ENCODE assay signal across 11 cellular contexts in the genomic region with DNA sequence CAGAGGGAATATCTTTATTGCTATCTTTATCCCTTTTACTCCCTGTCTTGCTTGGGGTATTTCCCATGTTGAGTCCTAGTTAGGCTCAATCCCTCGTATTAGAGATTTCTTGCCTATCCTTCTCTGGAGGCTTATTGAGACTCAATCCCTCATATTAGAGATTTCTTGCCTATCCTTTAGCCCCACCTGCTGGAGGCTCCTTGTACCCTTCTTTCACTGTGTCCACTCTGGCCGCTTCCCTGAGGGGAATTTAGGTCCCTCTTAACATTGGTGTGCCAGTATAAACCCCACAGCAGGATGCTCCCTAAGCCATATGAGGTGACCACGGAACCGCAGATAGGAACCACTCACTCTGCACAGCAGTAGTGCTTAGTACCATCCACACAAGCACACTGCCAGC.
DNase-seq lines count a peak whose midpoint lies in the region; ATAC-seq, FAIRE-seq and TF ChIP-seq lines count a peak whose summit lies in the region.
"Had no signal": no experiment of that assay in that cellular context is flagged by ENCODE, and none has a peak within 500 bp of the region (broad histone marks: within the 10 kb centered on the region; RNA-seq: fewer than 3 reads in every experiment).

No MANE protein-coding gene starts in this region.

- H3K9ac ChIP-seq in Loucy (ENCODE audit: low read depth, low read length, poor library complexity, severe bottlenecking) (no peak overlapping the region), K562 (ENCODE audit: insufficient read depth in 1 of 2, low read depth in 2 of 2, low read length in 2 of 2) (no peak overlapping the region)

- 0% methylated on average over 4 of the region's 4 CpGs for WGBS in K562 (ENCODE audit: insufficient coverage, low coverage, missing lambda C conversion rate)

- no peak for TF ChIP-seq POLR2A in K562 (conservative IDR thresholded peaks at IDR 0.05)

- no peaks in the 10 kb centered on the region for H3K9me2 ChIP-seq in Loucy (replicated peaks; ENCODE audit: low read depth, low read length)

- no peak overlapping the region for H3K27ac ChIP-seq in K562 (ENCODE audit: extremely low read depth, low read depth, low read length)
- H3K27ac ChIP-seq in osteoblast (ENCODE audit: low read depth, low read length), result no peak overlapping the region
- H3K27ac ChIP-seq: SK-N-MC had no signal

- no peaks in the 10 kb centered on the region for H3K79me2 ChIP-seq in Loucy (ENCODE audit: insufficient read depth, low read length)
- H3K79me2 ChIP-seq in K562 (ENCODE audit: control insufficient read depth, insufficient read depth, low read length), result no peaks in the 10 kb centered on the region
- H3K79me2 ChIP-seq in osteoblast (ENCODE audit: insufficient read depth, low read length), result no peaks in the 10 kb centered on the region

- no peaks in the 10 kb centered on the region for H4K20me1 ChIP-seq in Loucy (ENCODE audit: insufficient read depth, low read length, poor library complexity, severe bottlenecking)
- no peaks in the 10 kb centered on the region for H4K20me1 ChIP-seq in K562 (replicated peaks; ENCODE audit: control insufficient read depth, insufficient read depth, low read length)
- no peaks in the 10 kb centered on the region for H4K20me1 ChIP-seq in osteoblast (ENCODE audit: insufficient read depth, low read length)

- no TSS peak for BruUV-seq in K562 (replicated peaks; lab: Mats Ljungman, UMichigan)

- H3K9me1 ChIP-seq in K562 (ENCODE audit: control insufficient read depth, insufficient read depth, low read length), result no peaks in the 10 kb centered on the region

- intact Hi-C loops in K562 (cut with micrococcal nuclease), result no loop called here

- POLR2A ChIA-PET in K562 (lab: Yijun Ruan, JAX), result no interaction called here

- CTCF ChIA-PET in K562 (lab: Yijun Ruan, JAX; ENCODE audit: low intra/inter-chr PET ratio), result no interaction called here

- peak; percentile 10 for DNase-seq in activated CD4-positive, alpha-beta T cell treated with anti-CD3 and anti-CD28 coated beads for 48 hours
- DNase-seq in activated CD4-positive, alpha-beta T cell treated with anti-CD3 and anti-CD28 coated beads for 4 hours, result no peak
- peak in 3 of 4 experiments; percentile 6 to 23 (median 6) for DNase-seq in K562 (ENCODE audit: extremely low read depth in 1 of 4, low spot score in 3 of 4)
- no peak for DNase-seq in osteoblast (ENCODE audit: insufficient read length, low spot score, missing footprints)
- no peak for DNase-seq in NCI-H1436 (lab: John Stamatoyannopoulos, UW)
- DNase-seq in activated CD4-positive, alpha-beta T cell treated with anti-CD3 and anti-CD28 coated beads, Interleukin-2, amount 50 U/mL, for 4 hours, result no peak
- DNase-seq: MG63, substantia nigra had no signal

- no peaks in the 10 kb centered on the region for H3F3A ChIP-seq in Loucy (ENCODE audit: low read depth)

- TF ChIP-seq CTCF in Loucy (conservative IDR thresholded peaks at IDR 0.05; ENCODE audit: low read length) (peak; percentile 56), K562 (IDR thresholded peaks at IDR 0.05 in 2 of 3, conservative IDR thresholded peaks at IDR 0.05 in 1 of 3; ENCODE audit: insufficient read depth in 2 of 3, low read depth in 1 of 3, low read length in 3 of 3) (peak; percentile 26 to 36 (median 29); a peak in 4 of 6 replicates), osteoblast (IDR thresholded peaks at IDR 0.05; ENCODE audit: extremely low read depth, low read depth, low read length) (peak; percentile 27)

- H3K27me3 ChIP-seq in Loucy (ENCODE audit: insufficient read depth, low read length, poor library complexity, severe bottlenecking), result no peaks in the 10 kb centered on the region
- no peaks in the 10 kb centered on the region for H3K27me3 ChIP-seq in K562 (ENCODE audit: control insufficient read depth in 2 of 2, insufficient read depth in 2 of 2, low read length in 2 of 2)
- H3K27me3 ChIP-seq in osteoblast (ENCODE audit: insufficient read depth, low read length), result no peaks in the 10 kb centered on the region
- H3K27me3 ChIP-seq: MG63 had no signal

- TF ChIP-seq EP300 in K562 (IDR thresholded peaks at IDR 0.05; ENCODE audit: low read length), result no peak

- H3K4me1 ChIP-seq in Loucy (ENCODE audit: insufficient read depth, low read length, poor library complexity, severe bottlenecking), result no peaks in the 10 kb centered on the region
- H3K4me1 ChIP-seq in K562 (replicated peaks in 1 of 2; ENCODE audit: control insufficient read depth in 2 of 2, insufficient read depth in 2 of 2, low read length in 2 of 2), result no peaks in the 10 kb centered on the region; a peak in 1 of 5 replicates
- no peaks in the 10 kb centered on the region for H3K4me1 ChIP-seq in osteoblast (ENCODE audit: insufficient read depth, low read length)

- H3K4me3 ChIP-seq in Loucy (ENCODE audit: low read length, poor library complexity, severe bottlenecking) (no peak overlapping the region), K562 (no peak overlapping the region), osteoblast (ENCODE audit: insufficient read depth, low read length) (no peak overlapping the region)
- H3K4me3 ChIP-seq: MG63, SK-N-MC had no signal

- TF ChIP-seq RAD21 in K562 (CRISPR knock-in tag; conservative IDR thresholded peaks at IDR 0.05 in 1 of 2, IDR thresholded peaks at IDR 0.05 in 1 of 2), result peak in 1 of 2 experiments; percentile 39; a peak in 1 of 4 replicates

- H2AFZ ChIP-seq in Loucy (ENCODE audit: low read length), result no peak overlapping the region
- H2AFZ ChIP-seq in K562 (ENCODE audit: low read depth, low read length), result no peak overlapping the region
- no peak overlapping the region for H2AFZ ChIP-seq in osteoblast (ENCODE audit: low read length)

- in situ Hi-C loops in K562 (cut with MboI), result loop anchor here (10.0 to 25.0 kb wide), 2 partner anchors 508 to 896 kb away; partner anchors contain the start of gene FXN

- ATAC-seq in K562 (peak; percentile 63; the same call in 2 of the 3 replicates), GM18873 (IDR thresholded peaks at IDR 0.05; ENCODE audit: low FRiP score, unreplicated experiment) (no peak)

- FAIRE-seq in K562 (lab: Jason Lieb, UNC), result no peak

- H3K4me2 ChIP-seq in Loucy (ENCODE audit: low read depth, low read length, poor library complexity, severe bottlenecking), result no peak overlapping the region
- no peak overlapping the region for H3K4me2 ChIP-seq in K562 (ENCODE audit: insufficient read depth, low read length)
- no peak overlapping the region for H3K4me2 ChIP-seq in osteoblast (ENCODE audit: insufficient read depth, low read length)

- H3K36me3 ChIP-seq in Loucy (ENCODE audit: insufficient read depth, low read length) (no peaks in the 10 kb centered on the region), K562 (ENCODE audit: control insufficient read depth, insufficient read depth, low read length) (no peaks in the 10 kb centered on the region), osteoblast (ENCODE audit: insufficient read depth, low read length) (no peaks in the 10 kb centered on the region)
- H3K36me3 ChIP-seq: MG63 had no signal

- no peaks in the 10 kb centered on the region for H3K9me3 ChIP-seq in Loucy (ENCODE audit: insufficient read depth, low read depth, low read length)
- no peaks in the 10 kb centered on the region for H3K9me3 ChIP-seq in K562 (replicated peaks; ENCODE audit: control insufficient read depth, insufficient read depth, low read depth, low read length)
- H3K9me3 ChIP-seq in osteoblast (ENCODE audit: low read depth, low read length), result peaks cover 8% of the 10 kb centered on the region
- H3K9me3 ChIP-seq: MG63 had no signal

TF ChIP-seq in K562, 482 proteins besides CTCF, POLR2A, EP300 and RAD21:
- TF ChIP-seq WHSC1 (IDR thresholded peaks at IDR 0.05; ENCODE audit: low read length) (no peak), HIVEP1 (CRISPR knock-in tag; IDR thresholded peaks at IDR 0.05) (no peak), DPF2 (IDR thresholded peaks at IDR 0.05) (no peak), NFE2L1 (tag; IDR thresholded peaks at IDR 0.05; ENCODE audit: borderline replicate concordance, low read depth) (no peak), RBM14 (IDR thresholded peaks at IDR 0.05; ENCODE audit: borderline replicate concordance, insufficient read depth, low read depth, low read length) (no peak), SOX6 (IDR thresholded peaks at IDR 0.05) (no peak), SMC3 (conservative IDR thresholded peaks at IDR 0.05; ENCODE audit: insufficient read depth, low read depth, low read length) (0 out of 2 replicates have a peak, but pooled peaks have one; percentile 16), NR1H2 (CRISPR knock-in tag; IDR thresholded peaks at IDR 0.05) (no peak)
- TF ChIP-seq, protein P1, sequence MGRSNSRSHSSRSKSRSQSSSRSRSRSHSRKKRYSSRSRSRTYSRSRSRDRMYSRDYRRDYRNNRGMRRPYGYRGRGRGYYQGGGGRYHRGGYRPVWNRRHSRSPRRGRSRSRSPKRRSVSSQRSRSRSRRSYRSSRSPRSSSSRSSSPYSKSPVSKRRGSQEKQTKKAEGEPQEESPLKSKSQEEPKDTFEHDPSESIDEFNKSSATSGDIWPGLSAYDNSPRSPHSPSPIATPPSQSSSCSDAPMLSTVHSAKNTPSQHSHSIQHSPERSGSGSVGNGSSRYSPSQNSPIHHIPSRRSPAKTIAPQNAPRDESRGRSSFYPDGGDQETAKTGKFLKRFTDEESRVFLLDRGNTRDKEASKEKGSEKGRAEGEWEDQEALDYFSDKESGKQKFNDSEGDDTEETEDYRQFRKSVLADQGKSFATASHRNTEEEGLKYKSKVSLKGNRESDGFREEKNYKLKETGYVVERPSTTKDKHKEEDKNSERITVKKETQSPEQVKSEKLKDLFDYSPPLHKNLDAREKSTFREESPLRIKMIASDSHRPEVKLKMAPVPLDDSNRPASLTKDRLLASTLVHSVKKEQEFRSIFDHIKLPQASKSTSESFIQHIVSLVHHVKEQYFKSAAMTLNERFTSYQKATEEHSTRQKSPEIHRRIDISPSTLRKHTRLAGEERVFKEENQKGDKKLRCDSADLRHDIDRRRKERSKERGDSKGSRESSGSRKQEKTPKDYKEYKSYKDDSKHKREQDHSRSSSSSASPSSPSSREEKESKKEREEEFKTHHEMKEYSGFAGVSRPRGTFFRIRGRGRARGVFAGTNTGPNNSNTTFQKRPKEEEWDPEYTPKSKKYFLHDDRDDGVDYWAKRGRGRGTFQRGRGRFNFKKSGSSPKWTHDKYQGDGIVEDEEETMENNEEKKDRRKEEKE (IDR thresholded peaks at IDR 0.05; ENCODE audit: borderline replicate concordance in 1 of 2, control insufficient read depth in 1 of 2, low read depth in 2 of 2, low read length in 1 of 2), result no peak

Comparison
In these comparisons a context has a peak if more than half of its experiments do, and no peak if none do; other contexts are left out.
1. DNase-seq: peak in activated CD4-positive, alpha-beta T cell treated with anti-CD3 and anti-CD28 coated beads for 48 hours (single experiment) and K562 (3 of 4); none in activated CD4-positive, alpha-beta T cell treated with anti-CD3 and anti-CD28 coated beads for 4 hours (0 of 2), osteoblast (single experiment), NCI-H1436 (single experiment) and activated CD4-positive, alpha-beta T cell treated with anti-CD3 and anti-CD28 coated beads, Interleukin-2, amount 50 U/mL, for 4 hours (0 of 2).
2. Peak in every context shown above with its lines, with median percentiles within 50 percentile points of each other: CTCF ChIP-seq.